ENCODE assay signal across 25 cellular contexts in genomic region chr20:1317545-1318255, GRCh38. TPM values are rescaled to one million over a fixed set of nuclear protein-coding genes. Genes with fewer than 3 reads are reported as not detected.
DNase-seq lines count a peak whose midpoint lies in the region; ATAC-seq, FAIRE-seq and TF ChIP-seq lines count a peak whose summit lies in the region.
"Had no signal": no experiment of that assay in that cellular context is flagged by ENCODE, and none has a peak within 500 bp of the region (broad histone marks: within the 10 kb centered on the region; RNA-seq: fewer than 3 reads in every experiment).

No MANE protein-coding gene starts in this region.

- POLR2A ChIA-PET in A673 (lab: Charles Lee; ENCODE audit: low non-redundant PET): no interaction called here
- POLR2A ChIA-PET in IMR-90 (lab: Charles Lee; ENCODE audit: unreplicated experiment): no interaction called here

- no peak overlapping the region for H2AK9ac ChIP-seq in IMR-90 (replicated peaks; ENCODE audit: low read depth, low read length, poor library complexity)

- H3K27ac Mint-ChIP-seq in astrocyte (ENCODE audit: unreplicated experiment): no peak overlapping the region
- H3K27ac Mint-ChIP-seq: activated CD4-positive, alpha-beta T cell treated with anti-CD3 and anti-CD28 coated beads, Interleukin-2, amount 10 ng/mL, durations not matched to agents 24 days and 14 days; endodermal cell had no signal

- H3K14ac ChIP-seq in IMR-90 (replicated peaks; ENCODE audit: low read depth, low read length) (peak overlapping the region; percentile 29), mesenchymal stem cell (ENCODE audit: low read length in 2 of 2) (no peak overlapping the region)

- DNase-seq in A673 (ENCODE audit: low spot score): peak; percentile 77
- no peak for DNase-seq in IMR-90
- no peak for DNase-seq in astrocyte (ENCODE audit: low read depth)
- DNase-seq in mesenchymal stem cell: no peak
- DNase-seq in NCI-H69 (lab: John Stamatoyannopoulos, UW): no peak
- DNase-seq in upper lobe of left lung: no peak
- no peak for DNase-seq in NCI-H1436 treated with DMSO at 0.1 percent for 48 hours (lab: John Stamatoyannopoulos, UW)
- DNase-seq: activated CD4-positive, alpha-beta T cell treated with anti-CD3 and anti-CD28 coated beads, Interleukin-2, amount 10 ng/mL, durations not matched to agents 24 days and 14 days; activated CD8-positive, alpha-beta memory T cell treated with anti-CD3 and anti-CD28 coated beads, Interleukin-2, amount 50 U/mL, for 4 hours; body of pancreas; colonic mucosa; DMS153; endodermal cell; GDM1; heart left ventricle; KG1; mucosa of descending colon; NCI-H1092; NCI-H2107; NCI-H526; SJCRH30; T-helper 2 cell had no signal

- TF ChIP-seq POLR2A in IMR-90 (IDR thresholded peaks at IDR 0.05; ENCODE audit: low read depth, low read length) (no peak), gastroesophageal sphincter (IDR thresholded peaks at IDR 0.05) (no peak), upper lobe of left lung (IDR thresholded peaks at IDR 0.05) (no peak)

- TF ChIP-seq EP300 in gastroesophageal sphincter (IDR thresholded peaks at IDR 0.05): no peak
- no peak for TF ChIP-seq EP300 in upper lobe of left lung (IDR thresholded peaks at IDR 0.05)

- FAIRE-seq in astrocyte (lab: Jason Lieb, UNC): no peak
- FAIRE-seq: H1, urothelium cell line had no signal

- no peak for TF ChIP-seq RAD21 in IMR-90 (IDR thresholded peaks at IDR 0.05; ENCODE audit: low read length)

- peak overlapping the region; percentile 27 to 63; a peak in 3 of 4 replicates for H4K8ac ChIP-seq in IMR-90 (ENCODE audit: low read depth in 2 of 2, low read length in 2 of 2)
- H4K8ac ChIP-seq in mesenchymal stem cell (ENCODE audit: low read length): no peak overlapping the region

- no peak overlapping the region; the same call in 1 of the 2 replicates for H4K5ac ChIP-seq in IMR-90 (ENCODE audit: low read depth, low read length)

- H3K4me1 ChIP-seq in A673 (ENCODE audit: insufficient read depth, low read length, poor library complexity, severe bottlenecking) (peaks cover 5% of the 10 kb centered on the region), IMR-90 (ENCODE audit: control insufficient read depth, insufficient read depth, low read length) (peaks cover 14% of the 10 kb centered on the region), astrocyte (ENCODE audit: insufficient read depth, low read length) (peaks cover 19% of the 10 kb centered on the region), mesenchymal stem cell (ENCODE audit: control insufficient read depth, insufficient read depth, low read depth, low read length) (peaks cover 8% of the 10 kb centered on the region), gastroesophageal sphincter (peaks cover 0 to 14% (median 4%) of the 10 kb centered on the region in 3 donors), upper lobe of left lung (peaks cover 8 to 29% (median 11%) of the 10 kb centered on the region in 4 donors)
- H3K4me1 ChIP-seq: colonic mucosa, SJCRH30 had no signal

- H3K9me3 Mint-ChIP-seq in astrocyte (ENCODE audit: unreplicated experiment): no peaks in the 10 kb centered on the region
- H3K9me3 Mint-ChIP-seq: endodermal cell had no signal

- TF ChIP-seq CTCF in A673 (conservative IDR thresholded peaks at IDR 0.05; ENCODE audit: low read depth, low read length): no peak
- no peak for TF ChIP-seq CTCF in IMR-90 (conservative IDR thresholded peaks at IDR 0.05; ENCODE audit: low read depth, low read length)
- TF ChIP-seq CTCF in astrocyte (IDR thresholded peaks at IDR 0.05; ENCODE audit: insufficient read depth, low read depth, low read length): no peak
- TF ChIP-seq CTCF in gastroesophageal sphincter (IDR thresholded peaks at IDR 0.05): no peak
- TF ChIP-seq CTCF in upper lobe of left lung (IDR thresholded peaks at IDR 0.05): no peak

- in situ Hi-C loops in IMR-90 (cut with MboI; ENCODE audit: low sequenced_read_pairs): no loop called here

- no peak overlapping the region for H3K18ac ChIP-seq in IMR-90 (ENCODE audit: low read depth, low read length)
- H3K18ac ChIP-seq in mesenchymal stem cell (ENCODE audit: low read depth in 1 of 2, low read length in 2 of 2): peak overlapping the region in 1 of 2 experiments; percentile 18

- H2BK15ac ChIP-seq in IMR-90 (ENCODE audit: low read depth, low read length) (peak overlapping the region; percentile 60; the same call in 1 of the 3 replicates), mesenchymal stem cell (ENCODE audit: low read depth, poor library complexity, severe bottlenecking) (no peak overlapping the region)

- H2AFZ ChIP-seq in IMR-90 (replicated peaks; ENCODE audit: low read length, poor library complexity) (peak overlapping the region; percentile 84), astrocyte (ENCODE audit: low read depth, low read length) (no peak overlapping the region), mesenchymal stem cell (ENCODE audit: low read depth, low read length) (no peak overlapping the region)

- peaks cover 5% of the 10 kb centered on the region; the same call in 1 of the 2 replicates for H3K9me1 ChIP-seq in IMR-90 (ENCODE audit: insufficient read depth, low read length)

- peaks cover 15% of the 10 kb centered on the region for H3K27me3 Mint-ChIP-seq in astrocyte (ENCODE audit: low read depth, unreplicated experiment)
- H3K27me3 Mint-ChIP-seq: activated CD4-positive, alpha-beta T cell treated with anti-CD3 and anti-CD28 coated beads, Interleukin-2, amount 10 ng/mL, durations not matched to agents 24 days and 14 days had no signal

- H3K27ac ChIP-seq in A673 (ENCODE audit: low read depth, low read length, poor library complexity, severe bottlenecking) (peak overlapping the region; percentile 26), IMR-90 (ENCODE audit: insufficient read depth, low read length) (no peak overlapping the region), astrocyte (ENCODE audit: low read depth, low read length) (no peak overlapping the region), mesenchymal stem cell (ENCODE audit: low read length, poor library complexity, severe bottlenecking) (no peak overlapping the region), gastroesophageal sphincter (no peak overlapping the region), upper lobe of left lung (peak overlapping the region in 1 of 4 donors; percentile 30)
- H3K27ac ChIP-seq: body of pancreas, colonic mucosa, heart left ventricle, SJCRH30 had no signal

- no peak for ATAC-seq in IMR-90 (ENCODE audit: low read depth)
- ATAC-seq in gastroesophageal sphincter: no peak
- ATAC-seq in upper lobe of left lung (ENCODE audit: low FRiP score in 2 of 2): no peak
- ATAC-seq: body of pancreas, heart left ventricle, mucosa of descending colon had no signal

- H3K9ac ChIP-seq in IMR-90 (ENCODE audit: low read depth, low read length) (peak overlapping the region; percentile 63; the same call in 1 of the 2 replicates), astrocyte (ENCODE audit: low read length) (no peak overlapping the region), mesenchymal stem cell (ENCODE audit: low read length) (peak overlapping the region; percentile 58)

- no peaks in the 10 kb centered on the region for H3K36me3 Mint-ChIP-seq in astrocyte (ENCODE audit: low read depth, unreplicated experiment)

- H3K4me3 ChIP-seq in A673 (ENCODE audit: low read depth, low read length, poor library complexity, severe bottlenecking): peak overlapping the region; percentile 25
- H3K4me3 ChIP-seq in IMR-90 (ENCODE audit: insufficient read depth, low read depth, low read length): no peak overlapping the region
- no peak overlapping the region for H3K4me3 ChIP-seq in astrocyte (ENCODE audit: insufficient read depth, low read depth, low read length)
- H3K4me3 ChIP-seq in mesenchymal stem cell (ENCODE audit: insufficient read depth in 1 of 2, low read depth in 1 of 2, low read length in 2 of 2): peak overlapping the region in 1 of 2 experiments; percentile 54
- H3K4me3 ChIP-seq in gastroesophageal sphincter: no peak overlapping the region
- no peak overlapping the region for H3K4me3 ChIP-seq in upper lobe of left lung
- H3K4me3 ChIP-seq: body of pancreas, colonic mucosa, heart left ventricle, mucosa of descending colon, SJCRH30 had no signal

- H3K56ac ChIP-seq in IMR-90 (ENCODE audit: extremely low read depth, insufficient read depth, low read length): no peak overlapping the region

- H3K79me2 ChIP-seq in astrocyte (ENCODE audit: insufficient read depth, low read length): no peaks in the 10 kb centered on the region

- H2BK12ac ChIP-seq in mesenchymal stem cell (ENCODE audit: low read length in 2 of 2): no peak overlapping the region

- CTCF ChIA-PET in A673 (lab: Charles Lee) (no interaction called here), IMR-90 (lab: Yijun Ruan, JAX) (no interaction called here)

- H3K4me2 ChIP-seq in IMR-90 (ENCODE audit: low read depth, low read length): peak overlapping the region; percentile 56
- H3K4me2 ChIP-seq in astrocyte (ENCODE audit: low read length): peak overlapping the region; percentile 23
- no peak overlapping the region for H3K4me2 ChIP-seq in mesenchymal stem cell (ENCODE audit: low read length, poor library complexity, severe bottlenecking)

- no peak overlapping the region for H2BK20ac ChIP-seq in IMR-90 (ENCODE audit: low read depth, low read length)

- H3K9me3 ChIP-seq in A673 (ENCODE audit: low read depth, low read length, poor library complexity, severe bottlenecking) (no peaks in the 10 kb centered on the region), IMR-90 (ENCODE audit: control insufficient read depth, insufficient read depth, low read length) (no peaks in the 10 kb centered on the region), astrocyte (ENCODE audit: insufficient read depth, low read depth, low read length) (no peaks in the 10 kb centered on the region), mesenchymal stem cell (ENCODE audit: control insufficient read depth, low read length) (no peaks in the 10 kb centered on the region), gastroesophageal sphincter (no peaks in the 10 kb centered on the region), upper lobe of left lung (no peaks in the 10 kb centered on the region)
- H3K9me3 ChIP-seq: body of pancreas, colonic mucosa, heart left ventricle, mucosa of descending colon, SJCRH30 had no signal

- no peak overlapping the region for H3K23ac ChIP-seq in IMR-90 (ENCODE audit: low read depth, low read length)
- no peak overlapping the region for H3K23ac ChIP-seq in mesenchymal stem cell (ENCODE audit: low read length in 2 of 2)

- H4K20me1 ChIP-seq in IMR-90 (ENCODE audit: insufficient read depth, low read length) (no peaks in the 10 kb centered on the region), astrocyte (ENCODE audit: insufficient read depth, low read length) (no peaks in the 10 kb centered on the region)

- BruUV-seq in A673 (replicated peaks; lab: Mats Ljungman, UMichigan) (no TSS peak), IMR-90 (replicated peaks; lab: Mats Ljungman, UMichigan) (no TSS peak)

- no peak overlapping the region for H2BK5ac ChIP-seq in IMR-90 (ENCODE audit: low read depth, low read length, poor library complexity, severe bottlenecking)
- H2BK5ac ChIP-seq in mesenchymal stem cell (ENCODE audit: low read depth, low read length, poor library complexity, severe bottlenecking): no peak overlapping the region

- 100% methylated on average over 1 of the region's 12 CpGs; no CpG with 5 or more reads in 1 of the 2 experiments for WGBS in IMR-90 (ENCODE audit: extremely low coverage in 2 of 2, insufficient read length in 1 of 2), 2 experiments
- 66% methylated on average over 12 of the region's 12 CpGs for WGBS in mesenchymal stem cell
- WGBS in gastroesophageal sphincter (ENCODE audit: low coverage in 1 of 2), 2 donors: 13 to 60% methylated on average over 1 to 2 of the region's 12 CpGs
- WGBS in upper lobe of left lung, 2 donors: 39 to 51% methylated on average over 12 of the region's 12 CpGs

- dilution Hi-C loops in IMR-90 (cut with HindIII; ENCODE audit: low sequenced_read_pairs, unreplicated experiment): no loop called here

- H3K36me3 ChIP-seq in A673 (ENCODE audit: insufficient read depth, low read length, poor library complexity, severe bottlenecking) (no peaks in the 10 kb centered on the region), IMR-90 (ENCODE audit: control insufficient read depth, insufficient read depth, low read length) (no peaks in the 10 kb centered on the region), astrocyte (ENCODE audit: insufficient read depth, low read length) (no peaks in the 10 kb centered on the region), mesenchymal stem cell (ENCODE audit: control insufficient read depth in 1 of 2, insufficient read depth in 2 of 2, low read depth in 1 of 2, low read length in 2 of 2) (no peaks in the 10 kb centered on the region), gastroesophageal sphincter (no peaks in the 10 kb centered on the region), upper lobe of left lung (no peaks in the 10 kb centered on the region)
- H3K36me3 ChIP-seq: colonic mucosa, heart left ventricle, SJCRH30 had no signal

- H3K27me3 ChIP-seq in A673 (replicated peaks; ENCODE audit: insufficient read depth, low read depth, low read length, poor library complexity) (no peaks in the 10 kb centered on the region), IMR-90 (ENCODE audit: control insufficient read depth, insufficient read depth, low read length) (no peaks in the 10 kb centered on the region), astrocyte (ENCODE audit: insufficient read depth, low read length) (no peaks in the 10 kb centered on the region), mesenchymal stem cell (ENCODE audit: control insufficient read depth in 1 of 2, insufficient read depth in 1 of 2, low read length in 2 of 2) (no peaks in the 10 kb centered on the region), gastroesophageal sphincter (peaks cover 6% of the 10 kb centered on the region), upper lobe of left lung (no peaks in the 10 kb centered on the region)
- H3K27me3 ChIP-seq: body of pancreas, colonic mucosa, heart left ventricle, SJCRH30 had no signal

- intact Hi-C loops in A673 (cut with micrococcal nuclease; ENCODE audit: unreplicated experiment): no loop called here
- intact Hi-C loops in IMR-90 (cut with micrococcal nuclease): no loop called here

- no peak overlapping the region; the same call in 1 of the 2 replicates for H2BK120ac ChIP-seq in IMR-90 (ENCODE audit: low read depth, low read length)
- no peak overlapping the region for H2BK120ac ChIP-seq in mesenchymal stem cell (ENCODE audit: low read depth, low read length)

- H4K91ac ChIP-seq in IMR-90 (ENCODE audit: insufficient read depth, low read depth, low read length): peak overlapping the region; percentile 62
- H4K91ac ChIP-seq in mesenchymal stem cell (ENCODE audit: low read length): no peak overlapping the region

- peak overlapping the region; percentile 39; the same call in 1 of the 2 replicates for H2AK5ac ChIP-seq in IMR-90 (ENCODE audit: low read depth, low read length)
- H2AK5ac ChIP-seq in mesenchymal stem cell (ENCODE audit: low read length, severe bottlenecking): no peak overlapping the region

- H3K4ac ChIP-seq in IMR-90 (ENCODE audit: low read depth, low read length): peak overlapping the region; percentile 8; the same call in 1 of the 2 replicates
- no peak overlapping the region for H3K4ac ChIP-seq in mesenchymal stem cell (ENCODE audit: low read depth in 1 of 2, low read length in 2 of 2)

- H3K79me1 ChIP-seq in IMR-90 (ENCODE audit: low read depth in 1 of 2, low read length in 2 of 2) (peaks cover 0 to 5% of the 10 kb centered on the region in 2 experiments; a peak in 1 of 4 replicates), mesenchymal stem cell (replicated peaks; ENCODE audit: low read length, poor library complexity, severe bottlenecking) (no peaks in the 10 kb centered on the region)

- peaks cover 2% of the 10 kb centered on the region for H3K4me1 Mint-ChIP-seq in astrocyte (ENCODE audit: low read depth, unreplicated experiment)
- H3K4me1 Mint-ChIP-seq: endodermal cell had no signal

- H3K4me3 Mint-ChIP-seq in astrocyte (ENCODE audit: unreplicated experiment): no peak overlapping the region
- H3K4me3 Mint-ChIP-seq: activated CD4-positive, alpha-beta T cell treated with anti-CD3 and anti-CD28 coated beads, Interleukin-2, amount 10 ng/mL, durations not matched to agents 24 days and 14 days; endodermal cell had no signal

RNA-seq across cellular contexts. Expression of gene SDCBP2, which starts 11.2 kb away (rescaled TPM):
- total RNA-seq in A673 (2021) (3.4 and 3.5 TPM in 2 replicates), IMR-90 (2012; rRNA removed) (0.54 and 0.83 TPM in 2 replicates), astrocyte (4.6 and 4.8 TPM in 2 replicates), gastroesophageal sphincter (10 to 100 TPM in 1 of 4 donors, 1 to 10 TPM in 3; 1.6 to 17.5 (median 3.5) TPM), upper lobe of left lung (10 to 100 TPM in 5 of 6 donors, 1 to 10 TPM in 1; 6.3 to 34.0 (median 15.9) TPM)
- 1.3 TPM in 2 replicates for polyA plus RNA-seq in IMR-90 (2012; rRNA removed)
- 1.5 and 1.6 TPM in 2 replicates for polyA plus RNA-seq in IMR-90 (2012; cell fraction: cytosol; rRNA removed)
- polyA plus RNA-seq in IMR-90 (2012; cell fraction: nucleus; rRNA removed; ENCODE audit: low replicate concordance): 2.5 and 4.1 TPM in 2 replicates
- polyA plus RNA-seq in mesenchymal stem cell (2013, experiment 1 of 2): 1.6 TPM
- polyA plus RNA-seq in mesenchymal stem cell (2013, experiment 2 of 2): 1.8 TPM

RNA-seq across cellular contexts. Expression of gene SNPH, which starts 51.6 kb away (rescaled TPM):
- total RNA-seq in A673 (2021) (0.43 and 0.81 TPM in 2 replicates), IMR-90 (2012; rRNA removed) (4.5 and 4.7 TPM in 2 replicates), astrocyte (7.8 and 7.9 TPM in 2 replicates), gastroesophageal sphincter (10 to 100 TPM in 3 of 4 donors, 1 to 10 TPM in 1; 9.8 to 31.6 (median 12.5) TPM), upper lobe of left lung (10 to 100 TPM in 1 of 6 donors, 1 to 10 TPM in 5; 1.0 to 17.3 (median 2.4) TPM)
- polyA plus RNA-seq in IMR-90 (2012; rRNA removed): 3.1 and 3.2 TPM in 2 replicates
- polyA plus RNA-seq in IMR-90 (2012; cell fraction: cytosol; rRNA removed): 1.5 and 3.4 TPM in 2 replicates
- polyA plus RNA-seq in IMR-90 (2012; cell fraction: nucleus; rRNA removed; ENCODE audit: low replicate concordance): 6.1 and 14.6 TPM in 2 replicates
- 10.0 TPM for polyA plus RNA-seq in mesenchymal stem cell (2013, experiment 1 of 2)
- polyA plus RNA-seq in mesenchymal stem cell (2013, experiment 2 of 2): 9.5 TPM
